Comparison of ENCODE assay signal across 9 cellular contexts in genomic region chr5:37722236-37723146, GRCh38.
DNase-seq lines count a peak whose midpoint lies in the region; ATAC-seq and TF ChIP-seq lines count a peak whose summit lies in the region.
"Had no signal": no experiment of that assay in that cellular context is flagged by ENCODE, and none has a peak within 500 bp of the region (broad histone marks: within the 10 kb centered on the region; RNA-seq: fewer than 3 reads in every experiment).

No MANE protein-coding gene starts in this region.

- H3K27ac Mint-ChIP-seq in activated CD8-positive, alpha-beta T cell treated with anti-CD3 and anti-CD28 coated beads for 36 hours = peak overlapping the region; percentile 86
- H3K27ac Mint-ChIP-seq in natural killer cell treated with Interleukin-12 subunit alpha and Interleukin-12 subunit beta and Interleukin-15 and Interleukin-18, amount 100 ng/mL, for 72 hours = peak overlapping the region; percentile 78 to 97

- peak; percentile 60 for ATAC-seq in GM21390 (IDR thresholded peaks at IDR 0.05; ENCODE audit: unreplicated experiment)
- ATAC-seq in HG03571 (IDR thresholded peaks at IDR 0.05; ENCODE audit: unreplicated experiment) = peak; percentile 60
- peak; percentile 91 for ATAC-seq in activated CD8-positive, alpha-beta T cell treated with anti-CD3 and anti-CD28 coated beads for 36 hours
- ATAC-seq in natural killer cell treated with Interleukin-12 subunit alpha and Interleukin-12 subunit beta and Interleukin-15 and Interleukin-18, amount 100 ng/mL, for 72 hours = peak; percentile 92 to 94

- DNase-seq in EH (ENCODE audit: low read depth) = peak; percentile 97
- DNase-seq in activated CD8-positive, alpha-beta T cell treated with anti-CD3 and anti-CD28 coated beads for 36 hours = peak; percentile 73
- no peak for DNase-seq in natural killer cell treated with Interleukin-12 subunit alpha and Interleukin-12 subunit beta and Interleukin-15 and Interleukin-18, amount 100 ng/mL, for 72 hours (ENCODE audit: low spot score)
- no peak for DNase-seq in NCI-H82 treated with DMSO at 0.1 percent for 48 hours (lab: John Stamatoyannopoulos, UW; ENCODE audit: unreplicated experiment)
- no peak for DNase-seq in NCI-H1417 (lab: John Stamatoyannopoulos, UW)
- no peak for DNase-seq in DMS114 treated with DMSO at 0.1 percent for 48 hours (lab: John Stamatoyannopoulos, UW; ENCODE audit: unreplicated experiment)

- intact Hi-C loops in activated CD8-positive, alpha-beta T cell treated with anti-CD3 and anti-CD28 coated beads for 36 hours (cut with micrococcal nuclease) = no loop called here

- no peaks in the 10 kb centered on the region for H3K9me3 Mint-ChIP-seq in activated CD8-positive, alpha-beta T cell treated with anti-CD3 and anti-CD28 coated beads for 36 hours
- H3K9me3 Mint-ChIP-seq in natural killer cell treated with Interleukin-12 subunit alpha and Interleukin-12 subunit beta and Interleukin-15 and Interleukin-18, amount 100 ng/mL, for 72 hours = no peaks in the 10 kb centered on the region
- H3K9me3 Mint-ChIP-seq: neural crest cell had no signal

- H3K27me3 Mint-ChIP-seq in activated CD8-positive, alpha-beta T cell treated with anti-CD3 and anti-CD28 coated beads for 36 hours = no peaks in the 10 kb centered on the region
- no peaks in the 10 kb centered on the region for H3K27me3 Mint-ChIP-seq in natural killer cell treated with Interleukin-12 subunit alpha and Interleukin-12 subunit beta and Interleukin-15 and Interleukin-18, amount 100 ng/mL, for 72 hours

- TF ChIP-seq CTCF in activated CD8-positive, alpha-beta T cell treated with anti-CD3 and anti-CD28 coated beads for 36 hours (IDR thresholded peaks at IDR 0.05) = no peak

- H3K4me1 Mint-ChIP-seq in activated CD8-positive, alpha-beta T cell treated with anti-CD3 and anti-CD28 coated beads for 36 hours (ENCODE audit: low read depth) = peaks cover 29% of the 10 kb centered on the region
- H3K4me1 Mint-ChIP-seq in natural killer cell treated with Interleukin-12 subunit alpha and Interleukin-12 subunit beta and Interleukin-15 and Interleukin-18, amount 100 ng/mL, for 72 hours (ENCODE audit: low read depth in 2 of 2) = peaks cover 13 to 34% of the 10 kb centered on the region in 2 donors

- peak overlapping the region; percentile 11 for H3K4me3 Mint-ChIP-seq in activated CD8-positive, alpha-beta T cell treated with anti-CD3 and anti-CD28 coated beads for 36 hours
- peak overlapping the region; percentile 93 for H3K4me3 Mint-ChIP-seq in natural killer cell treated with Interleukin-12 subunit alpha and Interleukin-12 subunit beta and Interleukin-15 and Interleukin-18, amount 100 ng/mL, for 72 hours
- H3K4me3 Mint-ChIP-seq: neural crest cell had no signal

- peaks cover 28% of the 10 kb centered on the region for H3K36me3 Mint-ChIP-seq in activated CD8-positive, alpha-beta T cell treated with anti-CD3 and anti-CD28 coated beads for 36 hours (ENCODE audit: low read depth)
- H3K36me3 Mint-ChIP-seq in natural killer cell treated with Interleukin-12 subunit alpha and Interleukin-12 subunit beta and Interleukin-15 and Interleukin-18, amount 100 ng/mL, for 72 hours = peaks cover 19% of the 10 kb centered on the region

- CTCF ChIA-PET in activated CD8-positive, alpha-beta T cell treated with anti-CD3 and anti-CD28 coated beads for 36 hours (lab: Charles Lee) = interaction anchor here (0.6 to 1.9 kb wide), 9 partner anchors 9 to 309 kb away, joined by 3 to 10 read pairs (median 3); no protein-coding TSS in a partner anchor

- POLR2A ChIA-PET in activated CD8-positive, alpha-beta T cell treated with anti-CD3 and anti-CD28 coated beads for 36 hours (lab: Charles Lee) = interaction anchor here (0.6 to 2.5 kb wide), 2 partner anchors 15 to 374 kb away, joined by 3 to 10 read pairs; no protein-coding TSS in a partner anchor

Comparison
In these comparisons a context has a peak if more than half of its experiments do, and no peak if none do; other contexts are left out.
1. DNase-seq: peak in EH (single experiment) and activated CD8-positive, alpha-beta T cell treated with anti-CD3 and anti-CD28 coated beads for 36 hours (single experiment); none in natural killer cell treated with Interleukin-12 subunit alpha and Interleukin-12 subunit beta and Interleukin-15 and Interleukin-18, amount 100 ng/mL, for 72 hours (single experiment), NCI-H82 treated with DMSO at 0.1 percent for 48 hours (single experiment), NCI-H1417 (0 of 3) and DMS114 treated with DMSO at 0.1 percent for 48 hours (single experiment).
2. Peak in every context shown above with its lines, with median percentiles within 50 percentile points of each other: ATAC-seq.